12 cellular contexts compared by ENCODE assay signal in genomic region chr12:107441906-107442305, GRCh38.
DNase-seq lines count a peak whose midpoint lies in the region; ATAC-seq, FAIRE-seq and TF ChIP-seq lines count a peak whose summit lies in the region.
"Had no signal": no experiment of that assay in that cellular context is flagged by ENCODE, and none has a peak within 500 bp of the region (broad histone marks: within the 10 kb centered on the region; RNA-seq: fewer than 3 reads in every experiment).

No MANE protein-coding gene starts in this region.

- peak in 1 of 3 donors; percentile 52 for DNase-seq in right cardiac atrium
- no peak for DNase-seq in Right ventricle myocardium inferior (ENCODE audit: missing footprints)
- DNase-seq in astrocyte of the cerebellum (ENCODE audit: low read depth) = peak; percentile 46
- peak; percentile 18 for DNase-seq in medulla oblongata (ENCODE audit: extremely low spot score)
- DNase-seq in GDM1 (lab: John Stamatoyannopoulos, UW) = no peak
- DNase-seq in kidney = no peak
- DNase-seq in NCI-H526 (lab: John Stamatoyannopoulos, UW) = no peak
- DNase-seq: activated gamma-delta T cell treated with Interleukin-2 at 50 U/mL for 16 hours, foreskin melanocyte had no signal

- intact Hi-C loops in right cardiac atrium (cut with DNase I) (no loop called here), Right ventricle myocardium inferior (cut with DNase I) (no loop called here), kidney (cut with DNase I) (no loop called here)

- H3K27ac ChIP-seq in right cardiac atrium (ENCODE audit: low read length) (no peak overlapping the region), kidney (ENCODE audit: low read depth in 2 of 2, low read length in 2 of 2) (no peak overlapping the region)
- H3K27ac ChIP-seq: C4-2B had no signal

- in situ Hi-C loops in astrocyte of the cerebellum (cut with HindIII; ENCODE audit: low sequenced_read_pairs) = no loop called here

- ATAC-seq in right cardiac atrium = peak; percentile 40 to 55
- ATAC-seq in Right ventricle myocardium inferior = no peak
- no peak for ATAC-seq in HG02798 (IDR thresholded peaks at IDR 0.05; ENCODE audit: poor library complexity, unreplicated experiment)
- ATAC-seq: HCT116 had no signal

- H3K4me3 ChIP-seq in right cardiac atrium (ENCODE audit: low read length) = no peak overlapping the region
- H3K4me3 ChIP-seq in astrocyte of the cerebellum (ENCODE audit: low read depth, low read length) = peak overlapping the region; percentile 11
- peak overlapping the region in 1 of 2 donors; percentile 52 for H3K4me3 ChIP-seq in kidney (ENCODE audit: low read length in 2 of 2)

- H3K27me3 ChIP-seq in right cardiac atrium (ENCODE audit: control insufficient read depth, insufficient read depth) = no peaks in the 10 kb centered on the region

- H3K4me1 ChIP-seq in right cardiac atrium (ENCODE audit: control insufficient read depth, insufficient read depth, low read length) (no peaks in the 10 kb centered on the region), kidney (ENCODE audit: control insufficient read depth in 1 of 2, insufficient read depth in 1 of 2, low read depth in 1 of 2, low read length in 2 of 2) (peaks cover 7% of the 10 kb centered on the region in 2 donors)

- 50% methylated on average over 8 of the region's 8 CpGs for WGBS in right cardiac atrium

- FAIRE-seq in kidney (lab: Jason Lieb, UNC) = no peak

- no peaks in the 10 kb centered on the region for H3K36me3 ChIP-seq in kidney (ENCODE audit: control insufficient read depth in 1 of 2, insufficient read depth in 2 of 2, low read length in 2 of 2)

- H3K9me3 ChIP-seq in right cardiac atrium (ENCODE audit: control insufficient read depth, low read length) = no peaks in the 10 kb centered on the region
- no peaks in the 10 kb centered on the region for H3K9me3 ChIP-seq in kidney (ENCODE audit: control insufficient read depth in 1 of 2, low read length in 2 of 2)

- no peak overlapping the region for H3K9ac ChIP-seq in kidney (ENCODE audit: low read length in 2 of 2)

- TF ChIP-seq CTCF in astrocyte of the cerebellum (IDR thresholded peaks at IDR 0.05; ENCODE audit: low read depth, low read length, missing control alignments) = no peak
- TF ChIP-seq CTCF in kidney (IDR thresholded peaks at IDR 0.05; ENCODE audit: borderline replicate concordance, extremely low read depth, insufficient read depth) = no peak

Comparison
In these comparisons a context has a peak if more than half of its experiments do, and no peak if none do; other contexts are left out.
1. ATAC-seq: peak in right cardiac atrium (2 of 2); none in Right ventricle myocardium inferior (single experiment) and HG02798 (single experiment).
2. DNase-seq: peak in astrocyte of the cerebellum (single experiment) and medulla oblongata (single experiment); none in Right ventricle myocardium inferior (single experiment), GDM1 (single experiment), kidney (single experiment) and NCI-H526 (0 of 2).